In genomic region chr4:145097331-145097820, GRCh38 we compare ENCODE assay signal across 8 cellular contexts. TPM values are rescaled to one million over a fixed set of nuclear protein-coding genes. Genes with fewer than 3 reads are reported as not detected.
DNase-seq lines count a peak whose midpoint lies in the region; ATAC-seq and TF ChIP-seq lines count a peak whose summit lies in the region.

No MANE protein-coding gene starts in this region.

- peaks cover 49% of the 10 kb centered on the region for H3K36me3 Mint-ChIP-seq in activated CD4-positive, alpha-beta T cell treated with anti-CD3 and anti-CD28 coated beads for 36 hours (ENCODE audit: low read depth)

- H3K27ac ChIP-seq in mammary epithelial cell (ENCODE audit: insufficient read depth, low read depth, low read length): peak overlapping the region; percentile 92

- ATAC-seq in activated CD4-positive, alpha-beta T cell treated with anti-CD3 and anti-CD28 coated beads for 36 hours: peak; percentile 3
- ATAC-seq in HG03520 (IDR thresholded peaks at IDR 0.05; ENCODE audit: unreplicated experiment): peak; percentile 3
- ATAC-seq in mucosa of descending colon: no peak
- no peak for ATAC-seq in GM21526 (IDR thresholded peaks at IDR 0.05; ENCODE audit: low FRiP score, unreplicated experiment)

- H3K4me2 ChIP-seq in mammary epithelial cell (ENCODE audit: insufficient read depth, low read depth, low read length): peak overlapping the region; percentile 95

- H3K4me3 ChIP-seq in mammary epithelial cell (replicated peaks in 1 of 3; ENCODE audit: insufficient read depth in 1 of 3, low read depth in 2 of 3, low read length in 3 of 3) (peak overlapping the region; percentile 62 to 96 (median 89)), mucosa of descending colon (peak overlapping the region; percentile 56)

- peaks cover 19% of the 10 kb centered on the region for H3K4me1 ChIP-seq in mammary epithelial cell (ENCODE audit: insufficient read depth, low read length)
- H3K4me1 ChIP-seq in mucosa of descending colon (ENCODE audit: low read depth): peaks cover 20% of the 10 kb centered on the region

- peaks cover 6% of the 10 kb centered on the region for H3K36me3 ChIP-seq in mammary epithelial cell (ENCODE audit: insufficient read depth, low read length)
- H3K36me3 ChIP-seq in mucosa of descending colon (ENCODE audit: low read depth): no peaks in the 10 kb centered on the region

- no peak for DNase-seq in activated CD4-positive, alpha-beta T cell treated with anti-CD3 and anti-CD28 coated beads for 36 hours
- no peak for DNase-seq in activated CD4-positive, alpha-beta T cell treated with anti-CD3 and anti-CD28 coated beads, Interleukin-2, amount 50 U/mL, for 1 hour
- DNase-seq in mammary epithelial cell (no peak), mucosa of descending colon (peak in 1 of 3 donors; percentile 2), SW480 (ENCODE audit: low spot score) (no peak), foreskin melanocyte (no peak)

- no peaks in the 10 kb centered on the region for H3K9me3 Mint-ChIP-seq in activated CD4-positive, alpha-beta T cell treated with anti-CD3 and anti-CD28 coated beads for 36 hours (ENCODE audit: low read depth)

- H3K9me3 ChIP-seq in mammary epithelial cell (replicated peaks; ENCODE audit: insufficient read depth, low read length) (no peaks in the 10 kb centered on the region), mucosa of descending colon (peaks cover 5% of the 10 kb centered on the region)

- WGBS in mammary epithelial cell (ENCODE audit: low coverage, missing lambda C conversion rate): 7% methylated on average over 10 of the region's 10 CpGs

- H3K27me3 ChIP-seq in mammary epithelial cell (ENCODE audit: insufficient read depth, low read length): no peaks in the 10 kb centered on the region

- TF ChIP-seq CTCF in mammary epithelial cell (conservative IDR thresholded peaks at IDR 0.05 in 1 of 2, IDR thresholded peaks at IDR 0.05 in 1 of 2; ENCODE audit: extremely low read depth in 1 of 2, insufficient read depth in 1 of 2, low read depth in 1 of 2, low read length in 2 of 2) (peak in 1 of 2 donors; percentile 30), mucosa of descending colon (IDR thresholded peaks at IDR 0.05) (no peak)

- intact Hi-C loops in activated CD4-positive, alpha-beta T cell treated with anti-CD3 and anti-CD28 coated beads for 36 hours (cut with DNase I, micrococcal nuclease): loop anchor here (5.0 to 10.0 kb wide), 2 partner anchors 1425 to 1913 kb away; partner anchors contain the start of genes USP38 (in 2 of the 2) and SLC10A7 (in 1 of the 2)
- intact Hi-C loops in mammary epithelial cell (cut with micrococcal nuclease): no loop called here
- intact Hi-C loops in mucosa of descending colon (cut with DNase I, micrococcal nuclease): no loop called here

- in situ Hi-C loops in mammary epithelial cell (cut with MboI; ENCODE audit: low sequenced_read_pairs in 2 of 2): no loop called here

- H3K27ac Mint-ChIP-seq in activated CD4-positive, alpha-beta T cell treated with anti-CD3 and anti-CD28 coated beads for 36 hours: peak overlapping the region; percentile 99

- peaks cover 99% of the 10 kb centered on the region for H3K79me2 ChIP-seq in mammary epithelial cell (ENCODE audit: insufficient read depth, low read length)

- CTCF ChIA-PET in activated CD4-positive, alpha-beta T cell treated with anti-CD3 and anti-CD28 coated beads for 36 hours (lab: Charles Lee): interaction anchor here (1.4 to 1.6 kb wide), 2 partner anchors 36 to 922 kb away, joined by 3 to 4 read pairs; no protein-coding TSS in a partner anchor
- CTCF ChIA-PET in mammary epithelial cell (lab: Charles Lee; ENCODE audit: low non-redundant PET): no interaction called here

- H3K27me3 Mint-ChIP-seq in activated CD4-positive, alpha-beta T cell treated with anti-CD3 and anti-CD28 coated beads for 36 hours: no peaks in the 10 kb centered on the region

- peak overlapping the region; percentile 98 for H3K9ac ChIP-seq in mammary epithelial cell (ENCODE audit: insufficient read depth, low read length)

- peak overlapping the region; percentile 97 for H3K4me3 Mint-ChIP-seq in activated CD4-positive, alpha-beta T cell treated with anti-CD3 and anti-CD28 coated beads for 36 hours

- H3K4me1 Mint-ChIP-seq in activated CD4-positive, alpha-beta T cell treated with anti-CD3 and anti-CD28 coated beads for 36 hours: peaks cover 22% of the 10 kb centered on the region

- BruUV-seq in mammary epithelial cell (replicated peaks; lab: Mats Ljungman, UMichigan): no TSS peak

- peak overlapping the region; percentile 93 for H2AFZ ChIP-seq in mammary epithelial cell (ENCODE audit: low read depth, low read length)

- POLR2A ChIA-PET in activated CD4-positive, alpha-beta T cell treated with anti-CD3 and anti-CD28 coated beads for 36 hours (lab: Charles Lee): interaction anchor here (1.1 to 1.2 kb wide), 2 partner anchors 80 to 82 kb away, joined by 3 to 4 read pairs; no protein-coding TSS in a partner anchor

- H4K20me1 ChIP-seq in mammary epithelial cell (ENCODE audit: insufficient read depth, low read length): no peaks in the 10 kb centered on the region

- dilution Hi-C loops in mammary epithelial cell (cut with HindIII; ENCODE audit: low sequenced_read_pairs): loop anchor here (5.0 kb wide), 1 partner anchor 80 kb away; no protein-coding TSS in a partner anchor

RNA-seq across cellular contexts. Expression of gene ANAPC10, which starts 0.6 kb away (rescaled TPM):
- total RNA-seq in activated CD4-positive, alpha-beta T cell treated with anti-CD3 and anti-CD28 coated beads for 36 hours: 10 to 100 TPM; 27.7 to 31.5 TPM
- total RNA-seq in mammary epithelial cell (10 to 100 TPM; 18.3 to 25.1 TPM), mucosa of descending colon (10 to 100 TPM; 12.6 to 14.7 (median 13.5) TPM)
- polyA plus RNA-seq in mammary epithelial cell: 20.3 TPM
- 26.1 TPM for polyA minus RNA-seq in mammary epithelial cell

RNA-seq across cellular contexts. Expression of gene ABCE1, which starts 0.7 kb away (rescaled TPM):
- 100 to 1,000 TPM; 148 to 172 TPM for total RNA-seq in activated CD4-positive, alpha-beta T cell treated with anti-CD3 and anti-CD28 coated beads for 36 hours
- total RNA-seq in mammary epithelial cell (100 to 1,000 TPM in 1 of 2 donors, 10 to 100 TPM in 1; 96.3 to 132 TPM), mucosa of descending colon (10 to 100 TPM; 23.6 to 29.1 (median 25.1) TPM)
- polyA plus RNA-seq in mammary epithelial cell: 98.4 TPM
- polyA minus RNA-seq in mammary epithelial cell: 192 TPM

Comparison
In these comparisons a context has a peak if more than half of its experiments do, and no peak if none do; other contexts are left out.
1. ATAC-seq: peak in activated CD4-positive, alpha-beta T cell treated with anti-CD3 and anti-CD28 coated beads for 36 hours (single experiment) and HG03520 (single experiment); none in mucosa of descending colon (single experiment) and GM21526 (single experiment).
2. intact Hi-C loops: an anchor here in activated CD4-positive, alpha-beta T cell treated with anti-CD3 and anti-CD28 coated beads for 36 hours (5.0 to 10.0 kb wide); none called in mammary epithelial cell and mucosa of descending colon.